In the genomic region with DNA sequence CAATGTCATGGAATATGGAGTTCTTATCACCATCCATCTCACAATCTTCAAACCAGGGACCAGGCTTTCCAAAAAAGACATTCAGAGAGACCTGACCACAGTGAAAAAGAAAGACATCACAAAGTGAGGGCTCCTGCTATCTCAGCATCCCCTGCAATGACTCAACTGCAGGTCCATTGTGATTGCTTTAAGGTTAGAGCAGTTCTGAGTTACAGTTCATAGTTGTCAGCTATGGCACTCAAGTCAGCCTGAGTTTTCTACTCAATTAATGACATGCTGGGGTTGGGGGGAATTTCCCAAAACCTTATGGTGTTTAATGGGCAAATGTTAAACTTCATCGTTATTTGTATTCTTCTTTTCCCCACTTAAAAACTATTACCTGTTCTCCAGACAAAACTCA, we compare ENCODE assay signal across 24 cellular contexts.
"Had no signal": no experiment of that assay in that cellular context is flagged by ENCODE, and none has a peak within 500 bp of the region (broad histone marks: within the 10 kb centered on the region; RNA-seq: fewer than 3 reads in every experiment).

No MANE protein-coding gene starts in this region.

- H3K4me3 Mint-ChIP-seq: activated naive CD8-positive, alpha-beta T cell; activated T-cell treated with anti-CD3 and anti-CD28 coated beads, Interleukin-2, amount 50 U/mL, for 4 hours; T-cell had no signal

- ATAC-seq: activated T-cell treated with anti-CD3 and anti-CD28 coated beads, Interleukin-2, amount 50 U/mL, for 4 hours; Panc1; Right ventricle myocardium inferior; T-cell had no signal

- DNase-seq: activated CD4-positive, alpha-beta T cell treated with anti-CD3 and anti-CD28 coated beads for 1 hour; activated CD4-positive, alpha-beta T cell treated with anti-CD3 and anti-CD28 coated beads, Interleukin-2, amount 50 U/mL, for 4 hours; activated CD8-positive, alpha-beta memory T cell treated with anti-CD3 and anti-CD28 coated beads, Interleukin-2, amount 50 U/mL, for 4 hours; activated gamma-delta T cell treated with Interleukin-2 at 50 U/mL for 16 hours; activated T-cell treated with anti-CD3 and anti-CD28 coated beads, Interleukin-2, amount 50 U/mL, for 4 hours; adrenal gland; anterior cingulate cortex; cerebellar nuclear complex; MG63; MV-4-11; NCI-H1092 treated with DMSO at 0.1 percent for 48 hours; NCI-H1436; NCI-H1694 treated with DMSO at 0.1 percent for 48 hours; NCI-H2029 treated with DMSO at 0.1 percent for 48 hours; NCI-H510A treated with DMSO at 0.1 percent for 48 hours; NCI-H69; NK-92 treated with Interleukin-12 subunit alpha and Interleukin-12 subunit beta, amount 100 ng/mL, for 24 hours; OCI-M1; RPMI8226; T-cell had no signal

- H3K9me3 Mint-ChIP-seq: activated T-cell treated with anti-CD3 and anti-CD28 coated beads, Interleukin-2, amount 50 U/mL, for 4 hours; activated T-helper 2 cell treated with anti-CD3 and anti-CD28 coated beads, Interferon-gamma antibody, Interleukin-2, Interleukin-4, amounts not matched to agents 10 μg/mL and 5 μg/mL and 100 μg/mL, durations not matched to agents 14 hours and 24 hours and 36 hours; T-cell had no signal

- H3K27me3 Mint-ChIP-seq: activated naive CD8-positive, alpha-beta T cell; T-cell had no signal
